ENCODE assay signal across 8 cellular contexts in the genomic region with DNA sequence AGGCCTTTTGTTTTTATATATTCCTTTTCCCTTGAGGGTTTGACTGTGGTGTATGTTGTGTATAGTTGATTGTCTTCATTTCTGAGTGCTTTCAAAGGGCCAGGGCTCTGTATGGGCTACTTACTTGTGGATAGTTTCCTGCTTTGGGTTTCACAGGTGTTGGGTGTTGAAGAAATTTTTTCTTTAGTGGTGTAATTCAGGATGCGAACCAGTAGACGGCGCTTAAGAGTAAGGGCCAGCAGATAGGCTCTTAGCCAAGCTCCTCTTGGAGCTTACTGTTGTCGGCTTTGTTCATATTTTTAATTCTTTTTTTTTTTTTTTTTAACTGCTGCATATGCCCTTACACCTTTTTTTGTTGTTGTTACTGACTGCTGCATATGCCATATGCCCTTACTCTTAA.
A peak's percentile ranks its signal among the peaks of the same experiment; 100 is the strongest.
DNase-seq lines count a peak whose midpoint lies in the region; ATAC-seq and TF ChIP-seq lines count a peak whose summit lies in the region.

No MANE protein-coding gene starts in this region.

- POLR2A ChIA-PET in activated CD4-positive, alpha-beta memory T cell treated with anti-CD3 and anti-CD28 coated beads for 36 hours (lab: Charles Lee), result no interaction called here

- no peaks in the 10 kb centered on the region for H3K4me1 ChIP-seq in RWPE2 (ENCODE audit: insufficient read depth, poor library complexity, severe bottlenecking)
- no peaks in the 10 kb centered on the region for H3K4me1 ChIP-seq in gastrocnemius medialis

- TF ChIP-seq POLR2A in gastrocnemius medialis (IDR thresholded peaks at IDR 0.05), result no peak

- CTCF ChIA-PET in activated CD4-positive, alpha-beta memory T cell treated with anti-CD3 and anti-CD28 coated beads for 36 hours (lab: Charles Lee), result no interaction called here

- no peak overlapping the region for H3K4me3 Mint-ChIP-seq in activated CD4-positive, alpha-beta memory T cell treated with anti-CD3 and anti-CD28 coated beads for 36 hours

- no peaks in the 10 kb centered on the region for H3K4me1 Mint-ChIP-seq in activated CD4-positive, alpha-beta memory T cell treated with anti-CD3 and anti-CD28 coated beads for 36 hours (ENCODE audit: low read depth)

- H3K4me3 ChIP-seq in RWPE2 (ENCODE audit: severe bottlenecking) (no peak overlapping the region), gastrocnemius medialis (no peak overlapping the region)

- H3K36me3 ChIP-seq in RWPE2 (ENCODE audit: low read depth), result no peaks in the 10 kb centered on the region
- no peaks in the 10 kb centered on the region for H3K36me3 ChIP-seq in gastrocnemius medialis

- H3K27ac ChIP-seq in RWPE2 (ENCODE audit: poor library complexity, severe bottlenecking) (no peak overlapping the region), gastrocnemius medialis (no peak overlapping the region)

- ATAC-seq in HG02588 (IDR thresholded peaks at IDR 0.05; ENCODE audit: unreplicated experiment) (peak; percentile 59), RWPE2 (ENCODE audit: low read depth) (no peak), gastrocnemius medialis (no peak)

- no peaks in the 10 kb centered on the region for H3K36me3 Mint-ChIP-seq in activated CD4-positive, alpha-beta memory T cell treated with anti-CD3 and anti-CD28 coated beads for 36 hours

- H3K27me3 ChIP-seq in RWPE2 (ENCODE audit: insufficient read depth, poor library complexity, severe bottlenecking), result no peaks in the 10 kb centered on the region
- H3K27me3 ChIP-seq in gastrocnemius medialis, result no peaks in the 10 kb centered on the region

- in situ Hi-C loops in gastrocnemius medialis (cut with MboI; ENCODE audit: low sequenced_read_pairs in 4 of 4), result no loop called here

- TF ChIP-seq CTCF in RWPE2 (IDR thresholded peaks at IDR 0.05; ENCODE audit: poor library complexity, severe bottlenecking) (peak; percentile 60), gastrocnemius medialis (IDR thresholded peaks at IDR 0.05 in 4 of 5, conservative IDR thresholded peaks at IDR 0.05 in 1 of 5) (no peak)

- H3K9me3 ChIP-seq in RWPE2 (ENCODE audit: severe bottlenecking), result no peaks in the 10 kb centered on the region
- H3K9me3 ChIP-seq in gastrocnemius medialis, result no peaks in the 10 kb centered on the region

- intact Hi-C loops in gastrocnemius medialis (cut with DNase I; ENCODE audit: low total_unique reads), result no loop called here
- intact Hi-C loops in activated CD4-positive, alpha-beta memory T cell treated with anti-CD3 and anti-CD28 coated beads for 36 hours (cut with micrococcal nuclease), result no loop called here

- peaks cover 13% of the 10 kb centered on the region for H3K9me3 Mint-ChIP-seq in activated CD4-positive, alpha-beta memory T cell treated with anti-CD3 and anti-CD28 coated beads for 36 hours

- DNase-seq in ELR (ENCODE audit: low read depth) (peak; percentile 14), RWPE2 (ENCODE audit: low spot score) (no peak), iris pigment epithelial cell (ENCODE audit: low read depth) (peak; percentile 26), inferior parietal cortex (ENCODE audit: extremely low spot score) (no peak), gastrocnemius medialis (no peak)
- DNase-seq in activated CD4-positive, alpha-beta memory T cell treated with anti-CD3 and anti-CD28 coated beads for 36 hours, result no peak
- no peak for DNase-seq in activated CD4-positive, CD25-positive, alpha-beta regulatory T cell treated with anti-CD3 and anti-CD28 coated beads, Interleukin-2, amount 50 U/mL, for 72 hours

- H3K27ac Mint-ChIP-seq in activated CD4-positive, alpha-beta memory T cell treated with anti-CD3 and anti-CD28 coated beads for 36 hours, result no peak overlapping the region

- H3K27me3 Mint-ChIP-seq in activated CD4-positive, alpha-beta memory T cell treated with anti-CD3 and anti-CD28 coated beads for 36 hours, result no peaks in the 10 kb centered on the region

Comparison
In these comparisons a context has a peak if more than half of its experiments do, and no peak if none do; other contexts are left out.
1. DNase-seq: peak in ELR (single experiment) and iris pigment epithelial cell (single experiment); none in RWPE2 (single experiment), inferior parietal cortex (single experiment), gastrocnemius medialis (0 of 2), activated CD4-positive, alpha-beta memory T cell treated with anti-CD3 and anti-CD28 coated beads for 36 hours (single experiment) and activated CD4-positive, CD25-positive, alpha-beta regulatory T cell treated with anti-CD3 and anti-CD28 coated beads, Interleukin-2, amount 50 U/mL, for 72 hours (single experiment).